In the genomic region with DNA sequence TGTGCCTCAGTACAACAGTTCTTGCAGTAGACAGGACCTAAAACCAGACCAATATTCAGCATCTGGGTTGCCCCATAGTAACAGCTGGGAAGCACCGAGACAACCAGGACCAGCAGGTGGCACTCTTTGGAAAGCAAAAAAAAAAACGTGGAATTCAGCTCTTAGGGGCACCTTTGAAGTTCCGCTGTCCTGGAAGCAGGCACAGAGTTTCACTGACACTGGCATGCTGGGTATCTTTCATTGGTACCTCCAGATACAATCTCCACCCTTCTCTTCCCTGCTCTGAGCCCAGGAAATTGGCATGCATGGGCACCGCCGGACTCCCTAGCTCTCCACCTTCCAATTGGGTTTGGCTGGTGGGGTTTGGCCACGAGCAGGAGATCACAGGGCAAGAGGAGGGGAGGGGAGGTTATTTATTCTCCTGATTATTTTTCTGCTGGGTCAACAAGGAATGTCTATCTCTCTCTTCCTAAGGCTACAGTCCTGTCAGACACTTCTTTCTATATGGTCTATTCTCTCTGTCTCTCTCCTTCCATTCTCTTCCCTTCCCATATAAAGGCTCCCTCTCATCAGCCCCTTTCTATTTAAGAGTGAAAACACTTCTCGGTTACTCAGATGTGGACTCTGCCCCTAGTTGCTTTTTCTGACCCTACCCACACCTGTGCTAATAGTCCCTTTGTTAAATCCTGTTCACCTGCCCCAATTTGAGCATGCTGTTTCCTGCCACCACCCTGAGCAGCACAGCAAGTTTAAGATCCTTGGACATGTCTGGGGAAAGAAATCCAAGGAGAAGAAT, we compare ENCODE assay signal across 9 cellular contexts. TPM values are rescaled to one million over a fixed set of nuclear protein-coding genes. Genes with fewer than 3 reads are reported as not detected.
DNase-seq lines count a peak whose midpoint lies in the region; ATAC-seq, FAIRE-seq and TF ChIP-seq lines count a peak whose summit lies in the region.
"Had no signal": no experiment of that assay in that cellular context is flagged by ENCODE, and none has a peak within 500 bp of the region (broad histone marks: within the 10 kb centered on the region; RNA-seq: fewer than 3 reads in every experiment).

No MANE protein-coding gene starts in this region.

- peaks cover 29 to 36% (median 34%) of the 10 kb centered on the region in 3 donors for H3K4me1 Mint-ChIP-seq in T-cell
- H3K4me1 Mint-ChIP-seq in MCF 10A (ENCODE audit: insufficient read depth, unreplicated experiment): peaks cover 8% of the 10 kb centered on the region

- DNase-seq in SIG-M5 treated with dmso at 0.1 percent for 504 hours (lab: John Stamatoyannopoulos, UW; ENCODE audit: unreplicated experiment): peak; percentile 35
- DNase-seq in SIG-M5 (lab: John Stamatoyannopoulos, UW): no peak
- DNase-seq in M059J (ENCODE audit: low read depth): peak; percentile 60
- DNase-seq in T-cell: peak in 19 of 34 experiments; percentile 6 to 47 (median 22)
- peak; percentile 67 for DNase-seq in MCF 10A (ENCODE audit: unreplicated experiment)
- DNase-seq in keratinocyte (ENCODE audit: low read depth, low spot score): no peak
- peak; percentile 23 for DNase-seq in stimulated activated CD8-positive, alpha-beta memory T cell treated with anti-CD3 and anti-CD28 coated beads, Interleukin-12 subunit alpha, Interleukin-12 subunit beta, amount 100 ng/mL, for 1 hour (ENCODE audit: low read depth)
- no peak for DNase-seq in NCI-H187 (lab: John Stamatoyannopoulos, UW)

- H3K27ac ChIP-seq in keratinocyte (ENCODE audit: control insufficient read depth, insufficient read depth, low read length): no peak overlapping the region

- intact Hi-C loops in MCF 10A (cut with micrococcal nuclease): loop anchor here (2.0 to 5.0 kb wide), 2 partner anchors 86 to 292 kb away; a partner anchor contains a TSS

- H3K4me3 ChIP-seq in keratinocyte (ENCODE audit: control insufficient read depth in 2 of 3, extremely low read depth in 1 of 3, insufficient read depth in 2 of 3, low read depth in 1 of 3, low read length in 3 of 3): peak overlapping the region in 1 of 3 experiments; percentile 19

- no peak overlapping the region for H3K9ac ChIP-seq in keratinocyte (ENCODE audit: control insufficient read depth, extremely low read depth, insufficient read depth, low read length)

- H2AFZ ChIP-seq in keratinocyte (ENCODE audit: control insufficient read depth, low read length): peak overlapping the region; percentile 75

- no TSS peak for BruUV-seq in MCF 10A (replicated peaks; lab: Mats Ljungman, UMichigan)

- H3K9me3 ChIP-seq in keratinocyte (ENCODE audit: control insufficient read depth, low read depth, low read length): no peaks in the 10 kb centered on the region

- H3K4me3 Mint-ChIP-seq in T-cell (peak overlapping the region; percentile 49 to 95 (median 55)), MCF 10A (ENCODE audit: unreplicated experiment) (no peak overlapping the region)
- H3K4me3 Mint-ChIP-seq: dendritic cell treated with granulocyte-macrophage colony-stimulating factor and Interleukin-4, amounts not matched to agents 40 ng/mL and 50 ng/mL, for 4 days had no signal

- H3K36me3 Mint-ChIP-seq in T-cell (no peaks in the 10 kb centered on the region), MCF 10A (ENCODE audit: insufficient read depth, unreplicated experiment) (peaks cover 19% of the 10 kb centered on the region)

- peaks cover 5% of the 10 kb centered on the region for H3K4me1 ChIP-seq in keratinocyte (ENCODE audit: control insufficient read depth, extremely low read depth, insufficient read depth, low read length)

- TF ChIP-seq CTCF in MCF 10A (IDR thresholded peaks at IDR 0.05; ENCODE audit: unreplicated experiment): peak; percentile 48
- TF ChIP-seq CTCF in keratinocyte (optimal IDR thresholded peaks at IDR 0.05 in 1 of 3, IDR thresholded peaks at IDR 0.05 in 1 of 3, conservative IDR thresholded peaks at IDR 0.05 in 1 of 3; ENCODE audit: extremely low read depth in 1 of 3, insufficient read depth in 2 of 3, low read length in 3 of 3): peak; percentile 74 to 82 (median 74)

- CTCF ChIA-PET in T-cell (lab: Charles Lee) (interaction anchor here (0.5 to 2.3 kb wide), 20 partner anchors 8 to 293 kb away, joined by 3 to 25 read pairs (median 4); a partner anchor contains a TSS), MCF 10A (lab: Yijun Ruan, JAX) (interaction anchor here (0.6 to 2.6 kb wide), 35 partner anchors 8 to 1424 kb away, joined by 3 to 18 read pairs (median 4); a partner anchor contains a TSS)

- POLR2A ChIA-PET in T-cell (lab: Charles Lee): interaction anchor here in 1 of 2 donors (0.7 kb wide), 1 partner anchor 84 kb away, joined by 3 read pairs; no protein-coding TSS in a partner anchor
- POLR2A ChIA-PET in MCF 10A (lab: Yijun Ruan, JAX): interaction anchor here (0.6 to 1.7 kb wide), 4 partner anchors 86 to 1000 kb away, joined by 3 to 8 read pairs (median 6); a partner anchor contains a TSS

- H3K4me2 ChIP-seq in keratinocyte (ENCODE audit: control insufficient read depth, extremely low read depth, insufficient read depth, low read depth, low read length): peak overlapping the region; percentile 67

- no peaks in the 10 kb centered on the region for H3K79me2 ChIP-seq in keratinocyte (ENCODE audit: control insufficient read depth, insufficient read depth, low read length)

- dilution Hi-C loops in keratinocyte (cut with MboI; ENCODE audit: extremely low pct_ligation_motif_present, low sequenced_read_pairs): no loop called here

- H3K27me3 Mint-ChIP-seq in T-cell: no peaks in the 10 kb centered on the region
- no peaks in the 10 kb centered on the region for H3K27me3 Mint-ChIP-seq in MCF 10A (ENCODE audit: insufficient read depth, unreplicated experiment)

- peak overlapping the region in 1 of 2 donors; percentile 57 for H3K27ac Mint-ChIP-seq in T-cell
- no peak overlapping the region for H3K27ac Mint-ChIP-seq in MCF 10A (ENCODE audit: low read depth, unreplicated experiment)
- H3K27ac Mint-ChIP-seq: dendritic cell treated with granulocyte-macrophage colony-stimulating factor and Interleukin-4, amounts not matched to agents 40 ng/mL and 50 ng/mL, for 4 days had no signal

- no peaks in the 10 kb centered on the region for H3K27me3 ChIP-seq in keratinocyte (ENCODE audit: control insufficient read depth, extremely low read depth, insufficient read depth, low read length)

- no peaks in the 10 kb centered on the region for H4K20me1 ChIP-seq in keratinocyte (ENCODE audit: control insufficient read depth, extremely low read depth, insufficient read depth, low read length)

- H3K9me1 ChIP-seq in keratinocyte (ENCODE audit: control insufficient read depth, extremely low read depth, insufficient read depth, low read length): no peaks in the 10 kb centered on the region

- H3K9me3 Mint-ChIP-seq in T-cell: no peaks in the 10 kb centered on the region
- H3K9me3 Mint-ChIP-seq in MCF 10A (ENCODE audit: unreplicated experiment): no peaks in the 10 kb centered on the region
- H3K9me3 Mint-ChIP-seq: dendritic cell treated with granulocyte-macrophage colony-stimulating factor and Interleukin-4, amounts not matched to agents 40 ng/mL and 50 ng/mL, for 4 days had no signal

- ATAC-seq in T-cell (replicated peaks in 1 of 4): no peak

- H3K36me3 ChIP-seq in keratinocyte (ENCODE audit: control insufficient read depth in 2 of 2, extremely low read depth in 1 of 2, insufficient read depth in 2 of 2, low read length in 2 of 2): no peaks in the 10 kb centered on the region

- peak; percentile 56 for FAIRE-seq in keratinocyte (lab: Jason Lieb, UNC)

RNA-seq across cellular contexts. Expression of a gene that starts 1.9 kb away (rescaled TPM):
- total RNA-seq in M059J (2014; rRNA removed; shearing (Covaris generic)): 2.4 and 3.2 TPM in 2 replicates
- total RNA-seq in T-cell (10 to 100 TPM in 2 of 5 donors, 1 to 10 TPM in 3; 7.0 to 13.5 (median 9.2) TPM), MCF 10A (2022) (10.9 and 19.7 TPM in 2 replicates)
- 0.76 to 2.6 TPM (median 1.6 TPM) in 3 replicates for polyA plus RNA-seq in keratinocyte
- polyA plus RNA-seq in keratinocyte (2011; ENCODE audit: low read depth): 1.7 TPM
- polyA plus RNA-seq in keratinocyte (2011; cell fraction: cytosol; rRNA removed): 1.4 and 1.8 TPM in 2 replicates
- polyA plus RNA-seq in keratinocyte (2011; cell fraction: nucleus; rRNA removed): 0.73 and 0.89 TPM in 2 replicates
- polyA plus RNA-seq in keratinocyte (2012; ENCODE audit: low replicate concordance): 1.1 and 1.6 TPM in 2 replicates
- polyA minus RNA-seq in keratinocyte: 0.73 to 1.2 TPM in 2 of 3 replicates, not detected in the other
- not detected for polyA minus RNA-seq in keratinocyte (2011; cell fraction: cytosol; rRNA and poly(A)+ RNA removed)
- 0.70 TPM in 1 of 2 replicates, not detected in the other for polyA minus RNA-seq in keratinocyte (2011; cell fraction: nucleus; rRNA and poly(A)+ RNA removed)

Comparison
In these comparisons a context has a peak if more than half of its experiments do, and no peak if none do; other contexts are left out.
1. DNase-seq: peak in SIG-M5 treated with dmso at 0.1 percent for 504 hours (single experiment), M059J (single experiment), T-cell (19 of 34), MCF 10A (single experiment) and stimulated activated CD8-positive, alpha-beta memory T cell treated with anti-CD3 and anti-CD28 coated beads, Interleukin-12 subunit alpha, Interleukin-12 subunit beta, amount 100 ng/mL, for 1 hour (single experiment); none in SIG-M5 (single experiment), keratinocyte (single experiment) and NCI-H187 (0 of 2).